In genomic region chr17:58391302-58391984, GRCh38 we compare ENCODE assay signal across 1 cellular context.
TF ChIP-seq lines count a peak whose summit lies in the region.

No MANE protein-coding gene starts in this region.

TF ChIP-seq in HepG2, 621 proteins besides CTCF, POLR2A, EP300 and RAD21 (continued from another document and continues in another):
- TF ChIP-seq, protein P1, sequence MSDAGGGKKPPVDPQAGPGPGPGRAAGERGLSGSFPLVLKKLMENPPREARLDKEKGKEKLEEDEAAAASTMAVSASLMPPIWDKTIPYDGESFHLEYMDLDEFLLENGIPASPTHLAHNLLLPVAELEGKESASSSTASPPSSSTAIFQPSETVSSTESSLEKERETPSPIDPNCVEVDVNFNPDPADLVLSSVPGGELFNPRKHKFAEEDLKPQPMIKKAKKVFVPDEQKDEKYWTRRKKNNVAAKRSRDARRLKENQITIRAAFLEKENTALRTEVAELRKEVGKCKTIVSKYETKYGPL (CRISPR knock-in tag; IDR thresholded peaks at IDR 0.05) = 0 out of 2 replicates have a peak, but pooled peaks have one; percentile 46
- peak; percentile 59; the same call in 1 of the 2 replicates for TF ChIP-seq ZNF572 (CRISPR knock-in tag; IDR thresholded peaks at IDR 0.05)
- TF ChIP-seq, protein P2, sequence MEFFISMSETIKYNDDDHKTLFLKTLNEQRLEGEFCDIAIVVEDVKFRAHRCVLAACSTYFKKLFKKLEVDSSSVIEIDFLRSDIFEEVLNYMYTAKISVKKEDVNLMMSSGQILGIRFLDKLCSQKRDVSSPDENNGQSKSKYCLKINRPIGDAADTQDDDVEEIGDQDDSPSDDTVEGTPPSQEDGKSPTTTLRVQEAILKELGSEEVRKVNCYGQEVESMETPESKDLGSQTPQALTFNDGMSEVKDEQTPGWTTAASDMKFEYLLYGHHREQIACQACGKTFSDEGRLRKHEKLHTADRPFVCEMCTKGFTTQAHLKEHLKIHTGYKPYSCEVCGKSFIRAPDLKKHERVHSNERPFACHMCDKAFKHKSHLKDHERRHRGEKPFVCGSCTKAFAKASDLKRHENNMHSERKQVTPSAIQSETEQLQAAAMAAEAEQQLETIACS (CRISPR knock-in tag; IDR thresholded peaks at IDR 0.05) = 0 out of 2 replicates have a peak, but pooled peaks have one; percentile 19
- no peak for TF ChIP-seq ZNF260 (CRISPR knock-in tag; IDR thresholded peaks at IDR 0.05; ENCODE audit: borderline replicate concordance, low read depth)
- TF ChIP-seq ZNF430 (CRISPR knock-in tag; IDR thresholded peaks at IDR 0.05) = peak; percentile 97
- peak; percentile 94 for TF ChIP-seq SPEN (CRISPR knock-in tag; IDR thresholded peaks at IDR 0.05; ENCODE audit: low read depth)
- TF ChIP-seq ONECUT2 (CRISPR knock-in tag; IDR thresholded peaks at IDR 0.05) = peak; percentile 87
- no peak for TF ChIP-seq ZNF749 (CRISPR knock-in tag; IDR thresholded peaks at IDR 0.05; ENCODE audit: borderline replicate concordance)
- no peak for TF ChIP-seq ZNF557 (CRISPR knock-in tag; IDR thresholded peaks at IDR 0.05)
- TF ChIP-seq RNF219 (CRISPR knock-in tag; IDR thresholded peaks at IDR 0.05) = peak; percentile 75; the same call in 1 of the 2 replicates
- TF ChIP-seq ZNF780A (CRISPR knock-in tag; IDR thresholded peaks at IDR 0.05) = peak; percentile 81; the same call in 1 of the 2 replicates
- TF ChIP-seq, protein P3, sequence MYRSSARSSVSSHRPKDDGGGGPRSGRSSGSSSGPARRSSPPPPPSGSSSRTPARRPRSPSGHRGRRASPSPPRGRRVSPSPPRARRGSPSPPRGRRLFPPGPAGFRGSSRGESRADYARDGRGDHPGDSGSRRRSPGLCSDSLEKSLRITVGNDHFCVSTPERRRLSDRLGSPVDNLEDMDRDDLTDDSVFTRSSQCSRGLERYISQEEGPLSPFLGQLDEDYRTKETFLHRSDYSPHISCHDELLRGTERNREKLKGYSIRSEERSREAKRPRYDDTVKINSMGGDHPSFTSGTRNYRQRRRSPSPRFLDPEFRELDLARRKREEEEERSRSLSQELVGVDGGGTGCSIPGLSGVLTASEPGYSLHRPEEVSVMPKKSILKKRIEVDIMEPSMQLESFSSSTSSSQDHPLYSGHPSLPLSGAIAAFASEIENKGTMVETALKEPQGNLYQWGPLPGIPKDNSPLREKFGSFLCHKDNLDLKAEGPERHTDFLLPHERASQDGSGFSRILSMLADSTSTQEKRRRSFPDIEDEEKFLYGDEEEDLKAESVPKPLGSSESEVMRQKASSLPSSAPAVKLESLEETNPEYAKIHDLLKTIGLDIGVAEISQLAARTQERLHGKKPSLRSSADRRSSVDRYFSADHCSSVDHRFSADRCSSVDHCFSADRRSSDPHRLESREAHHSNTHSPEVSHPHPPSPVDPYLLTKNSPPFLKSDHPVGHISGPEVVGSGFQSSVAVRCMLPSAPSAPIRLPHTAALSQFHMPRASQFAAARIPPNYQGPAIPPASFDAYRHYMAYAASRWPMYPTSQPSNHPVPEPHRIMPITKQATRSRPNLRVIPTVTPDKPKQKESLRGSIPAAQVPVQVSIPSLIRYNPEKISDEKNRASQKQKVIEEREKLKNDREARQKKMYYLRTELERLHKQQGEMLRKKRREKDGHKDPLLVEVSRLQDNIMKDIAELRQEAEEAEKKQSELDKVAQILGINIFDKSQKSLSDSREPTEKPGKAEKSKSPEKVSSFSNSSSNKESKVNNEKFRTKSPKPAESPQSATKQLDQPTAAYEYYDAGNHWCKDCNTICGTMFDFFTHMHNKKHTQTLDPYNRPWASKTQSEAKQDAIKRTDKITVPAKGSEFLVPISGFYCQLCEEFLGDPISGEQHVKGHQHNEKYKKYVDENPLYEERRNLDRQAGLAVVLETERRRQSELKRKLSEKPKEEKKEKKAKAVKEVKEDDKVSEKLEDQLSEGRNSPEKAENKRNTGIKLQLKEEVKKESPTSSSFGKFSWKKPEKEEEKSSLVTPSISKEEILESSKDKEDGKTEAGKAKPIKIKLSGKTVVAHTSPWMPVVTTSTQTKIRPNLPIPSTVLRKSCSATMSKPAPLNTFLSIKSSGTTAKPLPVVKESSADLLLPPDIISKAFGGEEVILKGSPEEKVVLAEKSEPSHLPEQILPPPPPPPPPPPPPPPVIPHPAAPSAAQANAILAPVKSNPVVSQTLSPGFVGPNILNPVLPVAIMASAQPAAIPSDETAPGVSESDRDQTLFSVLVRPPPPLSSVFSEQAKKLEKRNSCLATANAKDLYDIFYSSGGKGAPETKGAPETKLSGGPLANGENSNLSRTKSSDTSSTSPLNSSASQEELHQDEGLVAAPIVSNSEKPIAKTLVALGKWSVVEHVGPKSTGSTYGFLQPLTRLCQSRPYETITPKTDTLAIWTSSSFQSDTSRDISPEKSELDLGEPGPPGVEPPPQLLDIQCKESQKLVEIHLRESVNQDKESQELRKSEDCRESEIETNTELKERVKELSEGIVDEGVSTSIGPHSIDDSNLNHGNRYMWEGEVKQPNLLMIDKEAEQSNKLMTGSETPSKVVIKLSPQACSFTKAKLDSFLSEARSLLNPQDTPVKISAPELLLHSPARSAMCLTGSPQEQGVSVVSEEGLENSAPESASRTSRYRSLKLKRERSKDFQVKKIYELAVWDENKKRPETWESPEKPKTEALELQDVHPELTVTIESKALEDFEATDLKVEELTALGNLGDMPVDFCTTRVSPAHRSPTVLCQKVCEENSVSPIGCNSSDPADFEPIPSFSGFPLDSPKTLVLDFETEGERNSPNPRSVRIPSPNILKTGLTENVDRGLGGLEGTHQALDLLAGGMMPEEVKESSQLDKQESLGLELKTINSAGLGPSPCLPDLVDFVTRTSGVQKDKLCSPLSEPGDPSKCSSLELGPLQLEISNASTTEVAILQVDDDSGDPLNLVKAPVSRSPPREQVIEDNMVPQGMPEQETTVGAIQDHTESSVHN (CRISPR knock-in tag; IDR thresholded peaks at IDR 0.05) = peak; percentile 96; the same call in 1 of the 2 replicates
- no peak for TF ChIP-seq RORA (CRISPR knock-in tag; IDR thresholded peaks at IDR 0.05)
- TF ChIP-seq, protein P4, sequence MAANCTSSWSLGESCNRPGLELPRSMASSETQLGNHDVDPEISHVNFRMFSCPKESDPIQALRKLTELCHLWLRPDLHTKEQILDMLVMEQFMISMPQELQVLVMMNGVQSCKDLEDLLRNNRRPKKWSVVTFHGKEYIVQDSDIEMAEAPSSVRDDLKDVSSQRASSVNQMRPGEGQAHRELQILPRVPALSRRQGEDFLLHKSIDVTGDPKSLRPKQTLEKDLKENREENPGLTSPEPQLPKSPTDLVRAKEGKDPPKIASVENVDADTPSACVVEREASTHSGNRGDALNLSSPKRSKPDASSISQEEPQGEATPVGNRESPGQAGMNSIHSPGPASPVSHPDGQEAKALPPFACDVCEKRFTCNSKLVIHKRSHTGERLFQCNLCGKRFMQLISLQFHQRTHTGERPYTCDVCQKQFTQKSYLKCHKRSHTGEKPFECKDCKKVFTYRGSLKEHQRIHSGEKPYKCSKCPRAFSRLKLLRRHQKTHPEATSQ (CRISPR knock-in tag; IDR thresholded peaks at IDR 0.05; ENCODE audit: borderline replicate concordance) = no peak; the same call in 1 of the 2 replicates
- TF ChIP-seq, protein P5, sequence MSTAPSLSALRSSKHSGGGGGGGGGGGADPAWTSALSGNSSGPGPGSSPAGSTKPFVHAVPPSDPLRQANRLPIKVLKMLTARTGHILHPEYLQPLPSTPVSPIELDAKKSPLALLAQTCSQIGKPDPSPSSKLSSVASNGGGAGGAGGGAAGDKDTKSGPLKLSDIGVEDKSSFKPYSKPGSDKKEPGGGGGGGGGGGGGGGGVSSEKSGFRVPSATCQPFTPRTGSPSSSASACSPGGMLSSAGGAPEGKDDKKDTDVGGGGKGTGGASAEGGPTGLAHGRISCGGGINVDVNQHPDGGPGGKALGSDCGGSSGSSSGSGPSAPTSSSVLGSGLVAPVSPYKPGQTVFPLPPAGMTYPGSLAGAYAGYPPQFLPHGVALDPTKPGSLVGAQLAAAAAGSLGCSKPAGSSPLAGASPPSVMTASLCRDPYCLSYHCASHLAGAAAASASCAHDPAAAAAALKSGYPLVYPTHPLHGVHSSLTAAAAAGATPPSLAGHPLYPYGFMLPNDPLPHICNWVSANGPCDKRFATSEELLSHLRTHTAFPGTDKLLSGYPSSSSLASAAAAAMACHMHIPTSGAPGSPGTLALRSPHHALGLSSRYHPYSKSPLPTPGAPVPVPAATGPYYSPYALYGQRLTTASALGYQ (CRISPR knock-in tag; IDR thresholded peaks at IDR 0.05) = peak; percentile 100
- peak; percentile 79; the same call in 1 of the 2 replicates for TF ChIP-seq ZNF546 (CRISPR knock-in tag; conservative IDR thresholded peaks at IDR 0.05)
- TF ChIP-seq, protein P6, sequence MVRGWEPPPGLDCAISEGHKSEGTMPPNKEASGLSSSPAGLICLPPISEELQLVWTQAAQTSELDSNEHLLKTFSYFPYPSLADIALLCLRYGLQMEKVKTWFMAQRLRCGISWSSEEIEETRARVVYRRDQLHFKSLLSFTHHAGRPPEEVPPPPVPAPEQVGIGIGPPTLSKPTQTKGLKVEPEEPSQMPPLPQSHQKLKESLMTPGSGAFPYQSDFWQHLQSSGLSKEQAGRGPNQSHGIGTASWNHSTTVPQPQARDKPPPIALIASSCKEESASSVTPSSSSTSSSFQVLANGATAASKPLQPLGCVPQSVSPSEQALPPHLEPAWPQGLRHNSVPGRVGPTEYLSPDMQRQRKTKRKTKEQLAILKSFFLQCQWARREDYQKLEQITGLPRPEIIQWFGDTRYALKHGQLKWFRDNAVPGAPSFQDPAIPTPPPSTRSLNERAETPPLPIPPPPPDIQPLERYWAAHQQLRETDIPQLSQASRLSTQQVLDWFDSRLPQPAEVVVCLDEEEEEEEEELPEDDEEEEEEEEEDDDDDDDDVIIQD (CRISPR knock-in tag; IDR thresholded peaks at IDR 0.05; ENCODE audit: low read depth) = peak; percentile 96
- TF ChIP-seq SALL2 (CRISPR knock-in tag; IDR thresholded peaks at IDR 0.05) = peak; percentile 100
- peak; percentile 93 for TF ChIP-seq HHEX (CRISPR knock-in tag; IDR thresholded peaks at IDR 0.05)
- TF ChIP-seq KLF15 (CRISPR knock-in tag; IDR thresholded peaks at IDR 0.05; ENCODE audit: borderline replicate concordance) = peak; percentile 84; the same call in 1 of the 2 replicates
- peak; percentile 98 for TF ChIP-seq KDM6A (CRISPR knock-in tag; IDR thresholded peaks at IDR 0.05; ENCODE audit: low read depth)
- TF ChIP-seq ZNF274 (CRISPR knock-in tag; IDR thresholded peaks at IDR 0.05) = peak; percentile 57; the same call in 1 of the 2 replicates
- no peak for TF ChIP-seq ZNF207 (IDR thresholded peaks at IDR 0.05; ENCODE audit: borderline replicate concordance)
- no peak for TF ChIP-seq SIN3B (IDR thresholded peaks at IDR 0.05; ENCODE audit: low read length)
- TF ChIP-seq ATF2 (CRISPR knock-in tag; IDR thresholded peaks at IDR 0.05) = peak; percentile 97
- TF ChIP-seq TCF7L2 (IDR thresholded peaks at IDR 0.05; ENCODE audit: low read depth, low read length) = peak; percentile 99
- no peak for TF ChIP-seq CHCHD3 (CRISPR knock-in tag; IDR thresholded peaks at IDR 0.05)
- peak; percentile 87; the same call in 1 of the 2 replicates for TF ChIP-seq IRX3 (CRISPR knock-in tag; IDR thresholded peaks at IDR 0.05; ENCODE audit: borderline replicate concordance, low read depth)
- TF ChIP-seq ZNF468 (CRISPR knock-in tag; IDR thresholded peaks at IDR 0.05) = no peak
- TF ChIP-seq ZFP36L1 (CRISPR knock-in tag; IDR thresholded peaks at IDR 0.05) = peak; percentile 97; the same call in 1 of the 2 replicates
- peak; percentile 100 for TF ChIP-seq MIER3 (CRISPR knock-in tag; IDR thresholded peaks at IDR 0.05; ENCODE audit: borderline replicate concordance)
- peak; percentile 90 for TF ChIP-seq HIC2 (CRISPR knock-in tag; IDR thresholded peaks at IDR 0.05; ENCODE audit: low read depth)
- TF ChIP-seq ZNF124 (CRISPR knock-in tag; IDR thresholded peaks at IDR 0.05) = peak; percentile 97
